ENCODE assay signal across 9 cellular contexts in the genomic region with DNA sequence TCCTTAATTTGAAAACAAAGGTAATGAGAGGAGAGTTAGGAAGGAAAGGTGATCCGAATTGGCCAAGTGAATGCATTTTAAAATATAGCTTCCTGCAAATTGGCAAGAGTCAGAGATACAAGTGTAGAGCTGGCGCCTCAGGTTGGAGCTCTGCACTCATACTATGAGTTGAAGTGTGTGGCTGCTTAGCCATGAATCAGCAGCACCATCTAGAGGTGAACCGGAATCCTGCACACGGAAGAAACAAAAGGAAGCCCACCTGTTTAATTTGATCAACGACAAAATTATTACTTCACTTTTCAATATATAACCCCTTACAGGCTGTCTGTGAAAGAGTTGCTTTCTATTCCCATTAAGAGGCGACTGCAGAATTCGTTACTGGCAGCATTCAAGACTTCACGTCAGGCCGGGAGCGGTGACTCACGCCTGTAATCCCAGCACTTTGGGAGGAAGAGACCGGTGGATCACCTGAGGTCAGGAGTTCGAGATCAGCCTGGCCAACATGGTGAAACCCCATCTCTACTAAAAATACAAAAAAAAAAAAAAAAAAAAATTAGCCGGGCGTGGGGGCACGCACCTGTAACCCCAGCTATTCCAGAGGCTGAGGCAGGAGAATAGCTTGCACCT.
DNase-seq lines count a peak whose midpoint lies in the region; ATAC-seq, FAIRE-seq and TF ChIP-seq lines count a peak whose summit lies in the region.
"Had no signal": no experiment of that assay in that cellular context is flagged by ENCODE, and none has a peak within 500 bp of the region (broad histone marks: within the 10 kb centered on the region; RNA-seq: fewer than 3 reads in every experiment).

No MANE protein-coding gene starts in this region.

- TF ChIP-seq CTCF in Panc1 (IDR thresholded peaks at IDR 0.05) (peak; percentile 84), fibroblast of villous mesenchyme (IDR thresholded peaks at IDR 0.05; ENCODE audit: insufficient read depth, low read depth, low read length) (peak; percentile 27), osteoblast (IDR thresholded peaks at IDR 0.05; ENCODE audit: extremely low read depth, low read depth, low read length) (peak; percentile 43)

- no peaks in the 10 kb centered on the region for H3K79me2 ChIP-seq in osteoblast (ENCODE audit: insufficient read depth, low read length)

- FAIRE-seq in GM12892 (lab: Jason Lieb, UNC), result no peak

- CTCF ChIA-PET in Panc1 (lab: Charles Lee), result interaction anchor here (0.6 kb wide), 1 partner anchor 117 kb away, joined by 4 read pairs; no protein-coding TSS in a partner anchor

- TF ChIP-seq EP300 in Ishikawa (IDR thresholded peaks at IDR 0.05; ENCODE audit: borderline replicate concordance), result no peak

- POLR2A ChIA-PET in Panc1 (lab: Charles Lee), result no interaction called here

- H3K4me2 ChIP-seq in osteoblast (ENCODE audit: insufficient read depth, low read length), result no peak overlapping the region

- H3K4me3 ChIP-seq in Panc1 (ENCODE audit: low read depth in 2 of 2, low read length in 2 of 2) (no peak overlapping the region), fibroblast of villous mesenchyme (ENCODE audit: low read depth, low read length) (no peak overlapping the region), osteoblast (ENCODE audit: insufficient read depth, low read length) (no peak overlapping the region)

- H3K9me3 ChIP-seq in Panc1 (ENCODE audit: control insufficient read depth, insufficient read depth, low read depth, low read length) (no peaks in the 10 kb centered on the region), osteoblast (ENCODE audit: low read depth, low read length) (no peaks in the 10 kb centered on the region)

- BruUV-seq in Panc1 (replicated peaks; lab: Mats Ljungman, UMichigan), result no TSS peak

- H3K4me1 ChIP-seq in Panc1 (ENCODE audit: control insufficient read depth, insufficient read depth, low read length) (no peaks in the 10 kb centered on the region), osteoblast (ENCODE audit: insufficient read depth, low read length) (no peaks in the 10 kb centered on the region)

- peak; percentile 37 for DNase-seq in GM03348 (ENCODE audit: low spot score)
- peak; percentile 46 for DNase-seq in Panc1 (ENCODE audit: low read depth, low spot score)
- DNase-seq in fibroblast of villous mesenchyme (ENCODE audit: low read depth), result peak; percentile 1
- peak; percentile 14 for DNase-seq in osteoblast (ENCODE audit: insufficient read length, low spot score, missing footprints)
- DNase-seq in GM12892 (ENCODE audit: insufficient read length), result no peak
- no peak for DNase-seq in activated naive CD4-positive, alpha-beta T cell treated with anti-CD3 and anti-CD28 coated beads, Interleukin-2, amount 50 U/mL, for 16 hours
- DNase-seq: naive B cell had no signal

- H3K27ac ChIP-seq in Panc1 (ENCODE audit: low read length) (no peak overlapping the region), osteoblast (ENCODE audit: low read depth, low read length) (no peak overlapping the region)

- TF ChIP-seq RAD21 in Ishikawa (IDR thresholded peaks at IDR 0.05; ENCODE audit: low read depth), result peak; percentile 65

- in situ Hi-C loops in Panc1 (cut with HindIII; ENCODE audit: low pct_unique_long_range_greater_than_20kb, low sequenced_read_pairs), result no loop called here

- 0 out of 2 replicates have a peak, but pooled peaks have one; percentile 62 for ATAC-seq in Panc1
- no peak for ATAC-seq in HG03521 (IDR thresholded peaks at IDR 0.05; ENCODE audit: unreplicated experiment)

- intact Hi-C loops in Panc1 (cut with micrococcal nuclease; ENCODE audit: unreplicated experiment), result no loop called here

- H3K36me3 ChIP-seq in Panc1 (ENCODE audit: control insufficient read depth, insufficient read depth, low read length) (no peaks in the 10 kb centered on the region), osteoblast (ENCODE audit: insufficient read depth, low read length) (no peaks in the 10 kb centered on the region)

- no peak overlapping the region for H2AFZ ChIP-seq in osteoblast (ENCODE audit: low read length)

- TF ChIP-seq POLR2A in GM12892 (IDR thresholded peaks at IDR 0.05; ENCODE audit: low read depth, low read length), result no peak

- H4K20me1 ChIP-seq in osteoblast (ENCODE audit: insufficient read depth, low read length), result no peaks in the 10 kb centered on the region

- H3K27me3 ChIP-seq in Panc1 (ENCODE audit: control insufficient read depth, insufficient read depth, low read length), result no peaks in the 10 kb centered on the region
- no peaks in the 10 kb centered on the region for H3K27me3 ChIP-seq in osteoblast (ENCODE audit: insufficient read depth, low read length)

TF ChIP-seq in Ishikawa, 13 proteins besides CTCF, POLR2A, EP300 and RAD21:
- TF ChIP-seq CEBPB (IDR thresholded peaks at IDR 0.05), result no peak
- TF ChIP-seq TEAD4 (IDR thresholded peaks at IDR 0.05), result no peak
- TF ChIP-seq, protein P1, sequence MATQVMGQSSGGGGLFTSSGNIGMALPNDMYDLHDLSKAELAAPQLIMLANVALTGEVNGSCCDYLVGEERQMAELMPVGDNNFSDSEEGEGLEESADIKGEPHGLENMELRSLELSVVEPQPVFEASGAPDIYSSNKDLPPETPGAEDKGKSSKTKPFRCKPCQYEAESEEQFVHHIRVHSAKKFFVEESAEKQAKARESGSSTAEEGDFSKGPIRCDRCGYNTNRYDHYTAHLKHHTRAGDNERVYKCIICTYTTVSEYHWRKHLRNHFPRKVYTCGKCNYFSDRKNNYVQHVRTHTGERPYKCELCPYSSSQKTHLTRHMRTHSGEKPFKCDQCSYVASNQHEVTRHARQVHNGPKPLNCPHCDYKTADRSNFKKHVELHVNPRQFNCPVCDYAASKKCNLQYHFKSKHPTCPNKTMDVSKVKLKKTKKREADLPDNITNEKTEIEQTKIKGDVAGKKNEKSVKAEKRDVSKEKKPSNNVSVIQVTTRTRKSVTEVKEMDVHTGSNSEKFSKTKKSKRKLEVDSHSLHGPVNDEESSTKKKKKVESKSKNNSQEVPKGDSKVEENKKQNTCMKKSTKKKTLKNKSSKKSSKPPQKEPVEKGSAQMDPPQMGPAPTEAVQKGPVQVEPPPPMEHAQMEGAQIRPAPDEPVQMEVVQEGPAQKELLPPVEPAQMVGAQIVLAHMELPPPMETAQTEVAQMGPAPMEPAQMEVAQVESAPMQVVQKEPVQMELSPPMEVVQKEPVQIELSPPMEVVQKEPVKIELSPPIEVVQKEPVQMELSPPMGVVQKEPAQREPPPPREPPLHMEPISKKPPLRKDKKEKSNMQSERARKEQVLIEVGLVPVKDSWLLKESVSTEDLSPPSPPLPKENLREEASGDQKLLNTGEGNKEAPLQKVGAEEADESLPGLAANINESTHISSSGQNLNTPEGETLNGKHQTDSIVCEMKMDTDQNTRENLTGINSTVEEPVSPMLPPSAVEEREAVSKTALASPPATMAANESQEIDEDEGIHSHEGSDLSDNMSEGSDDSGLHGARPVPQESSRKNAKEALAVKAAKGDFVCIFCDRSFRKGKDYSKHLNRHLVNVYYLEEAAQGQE (IDR thresholded peaks at IDR 0.05; ENCODE audit: low read depth), result no peak
- TF ChIP-seq, protein P2, sequence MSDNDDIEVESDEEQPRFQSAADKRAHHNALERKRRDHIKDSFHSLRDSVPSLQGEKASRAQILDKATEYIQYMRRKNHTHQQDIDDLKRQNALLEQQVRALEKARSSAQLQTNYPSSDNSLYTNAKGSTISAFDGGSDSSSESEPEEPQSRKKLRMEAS (IDR thresholded peaks at IDR 0.05), result no peak
- TF ChIP-seq TAF1 (IDR thresholded peaks at IDR 0.05; ENCODE audit: low read depth), result no peak
- no peak for TF ChIP-seq EGR1 (IDR thresholded peaks at IDR 0.05)
- TF ChIP-seq NFIC (IDR thresholded peaks at IDR 0.05), result no peak
- TF ChIP-seq ZBTB7A (IDR thresholded peaks at IDR 0.05; ENCODE audit: low read depth), result no peak
- TF ChIP-seq, protein P3, sequence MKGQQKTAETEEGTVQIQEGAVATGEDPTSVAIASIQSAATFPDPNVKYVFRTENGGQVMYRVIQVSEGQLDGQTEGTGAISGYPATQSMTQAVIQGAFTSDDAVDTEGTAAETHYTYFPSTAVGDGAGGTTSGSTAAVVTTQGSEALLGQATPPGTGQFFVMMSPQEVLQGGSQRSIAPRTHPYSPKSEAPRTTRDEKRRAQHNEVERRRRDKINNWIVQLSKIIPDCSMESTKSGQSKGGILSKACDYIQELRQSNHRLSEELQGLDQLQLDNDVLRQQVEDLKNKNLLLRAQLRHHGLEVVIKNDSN (IDR thresholded peaks at IDR 0.05), result no peak
- TF ChIP-seq TCF12 (IDR thresholded peaks at IDR 0.05; ENCODE audit: low read depth), result no peak
- no peak for TF ChIP-seq CREB1 (IDR thresholded peaks at IDR 0.05; ENCODE audit: low read depth)
- no peak for TF ChIP-seq YY1 (IDR thresholded peaks at IDR 0.05; ENCODE audit: low read depth)
- no peak for TF ChIP-seq FOXM1 (IDR thresholded peaks at IDR 0.05; ENCODE audit: borderline replicate concordance, low read depth)
TF ChIP-seq in Ishikawa: peak in this region for 0.

Comparison
In these comparisons a context has a peak if more than half of its experiments do, and no peak if none do; other contexts are left out.
1. DNase-seq: peak in GM03348 (single experiment), Panc1 (single experiment), fibroblast of villous mesenchyme (single experiment) and osteoblast (single experiment); none in GM12892 (single experiment) and activated naive CD4-positive, alpha-beta T cell treated with anti-CD3 and anti-CD28 coated beads, Interleukin-2, amount 50 U/mL, for 16 hours (single experiment).
2. CTCF ChIP-seq: peak in every context shown above with its lines; median percentile 84 in Panc1; 43 in osteoblast; 27 in fibroblast of villous mesenchyme.